Comparison of ENCODE assay signal across 16 cellular contexts in the genomic region with DNA sequence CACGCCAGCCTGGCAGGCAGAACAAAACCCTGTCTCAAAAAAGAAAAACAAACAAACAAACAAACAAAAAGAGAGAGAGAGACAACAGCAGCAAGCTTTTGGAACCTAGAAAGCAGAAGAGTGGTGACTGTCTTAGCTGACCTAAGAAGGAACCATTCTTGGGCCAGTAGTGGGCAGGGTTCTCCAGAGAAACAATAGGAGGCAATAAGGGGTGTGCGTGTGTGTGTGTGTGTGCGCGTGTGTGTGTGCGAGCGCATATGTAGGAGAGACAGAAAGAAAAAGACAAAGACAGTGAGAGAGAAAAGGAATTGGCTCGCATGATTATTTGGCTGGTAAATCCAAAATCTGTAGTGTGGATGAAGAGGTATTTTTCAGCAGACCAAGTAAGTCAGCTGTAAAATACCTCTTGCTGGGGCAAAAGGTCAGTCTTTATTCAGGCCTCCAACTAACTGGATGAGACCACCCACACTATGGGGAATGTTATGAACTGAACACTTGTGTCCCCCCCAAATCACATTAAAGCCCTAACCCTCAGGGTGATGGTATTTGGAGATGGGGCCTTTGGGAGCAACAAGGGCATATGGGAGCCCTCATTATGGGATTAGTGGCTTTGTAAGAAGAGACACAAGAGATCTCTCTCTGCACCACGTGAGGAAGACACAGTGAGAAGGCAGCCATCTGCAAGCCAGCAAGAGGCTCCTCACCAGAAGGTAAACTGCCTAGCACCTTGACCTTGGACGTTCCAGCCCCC. TPM values are rescaled to one million over a fixed set of nuclear protein-coding genes. Genes with fewer than 3 reads are reported as not detected.
DNase-seq lines count a peak whose midpoint lies in the region; ATAC-seq and TF ChIP-seq lines count a peak whose summit lies in the region.
"Had no signal": no experiment of that assay in that cellular context is flagged by ENCODE, and none has a peak within 500 bp of the region (broad histone marks: within the 10 kb centered on the region; RNA-seq: fewer than 3 reads in every experiment).

No MANE protein-coding gene starts in this region.

- no peaks in the 10 kb centered on the region for H3K4me1 ChIP-seq in gastroesophageal sphincter
- H3K4me1 ChIP-seq in trophoblast cell (ENCODE audit: control insufficient read depth in 1 of 2, insufficient read depth in 2 of 2, low read length in 2 of 2) = no peaks in the 10 kb centered on the region

- H3K27me3 Mint-ChIP-seq in stimulated activated naive CD8-positive, alpha-beta T cell treated with anti-CD3 and anti-CD28 coated beads, Interleukin-15, amount 100 ng/mL, for 72 hours = no peaks in the 10 kb centered on the region
- H3K27me3 Mint-ChIP-seq: type B pancreatic cell had no signal

- H3K9me3 ChIP-seq in gastroesophageal sphincter = peaks cover 0 to 8% (median 0%) of the 10 kb centered on the region in 3 donors
- H3K9me3 ChIP-seq in trophoblast cell (ENCODE audit: insufficient read depth, low read depth, low read length) = peaks cover 2% of the 10 kb centered on the region

- H2BK5ac ChIP-seq in trophoblast cell (ENCODE audit: low read depth, low read length, poor library complexity) = no peak overlapping the region

- TF ChIP-seq POLR2A in gastroesophageal sphincter (IDR thresholded peaks at IDR 0.05) = no peak

- no peak overlapping the region for H4K12ac ChIP-seq in trophoblast cell (ENCODE audit: low read depth, low read length)

- no peak overlapping the region for H3K23ac ChIP-seq in trophoblast cell (ENCODE audit: low read length)

- H3K36me3 ChIP-seq in gastroesophageal sphincter (no peaks in the 10 kb centered on the region), trophoblast cell (ENCODE audit: control insufficient read depth in 1 of 2, insufficient read depth in 2 of 2, low read length in 2 of 2) (no peaks in the 10 kb centered on the region)
- H3K36me3 ChIP-seq: brain microvascular endothelial cell had no signal

- H2AFZ ChIP-seq in trophoblast cell (ENCODE audit: insufficient read depth, low read length, poor library complexity) = no peak overlapping the region

- H3K79me2 ChIP-seq in trophoblast cell (ENCODE audit: control insufficient read depth, insufficient read depth, low read length, poor library complexity) = no peaks in the 10 kb centered on the region

- TF ChIP-seq EP300 in gastroesophageal sphincter (IDR thresholded peaks at IDR 0.05) = no peak

- no peak overlapping the region for H2BK120ac ChIP-seq in trophoblast cell (ENCODE audit: insufficient read depth, low read length, poor library complexity)

- peaks cover 4% of the 10 kb centered on the region for H3K4me1 Mint-ChIP-seq in stimulated activated naive CD8-positive, alpha-beta T cell treated with anti-CD3 and anti-CD28 coated beads, Interleukin-15, amount 100 ng/mL, for 72 hours

- no peak overlapping the region for H3K4me2 ChIP-seq in trophoblast cell (ENCODE audit: low read length)
- H3K4me2 ChIP-seq: KMS-11 had no signal

- 80% methylated on average over 1 to 9 of the region's 9 CpGs for WGBS in gastroesophageal sphincter (ENCODE audit: low coverage in 1 of 2), 2 donors
- WGBS in trophoblast cell (ENCODE audit: extremely low coverage, insufficient coverage, insufficient read length) = no CpG with 5 or more reads among the region's 9 CpGs

- H3K14ac ChIP-seq in trophoblast cell (ENCODE audit: low read length) = no peak overlapping the region

- H4K8ac ChIP-seq in trophoblast cell (ENCODE audit: low read depth, low read length) = no peak overlapping the region

- no peaks in the 10 kb centered on the region for H3K27me3 ChIP-seq in gastroesophageal sphincter
- H3K27me3 ChIP-seq in trophoblast cell (ENCODE audit: insufficient read depth, low read length) = no peaks in the 10 kb centered on the region
- H3K27me3 ChIP-seq: brain microvascular endothelial cell had no signal

- no peak overlapping the region for H3K9ac ChIP-seq in trophoblast cell (ENCODE audit: low read length)
- H3K9ac ChIP-seq: KMS-11 had no signal

- intact Hi-C loops in left ventricle myocardium superior (cut with micrococcal nuclease) = no loop called here

- no peak for ATAC-seq in stimulated activated naive CD8-positive, alpha-beta T cell treated with anti-CD3 and anti-CD28 coated beads, Interleukin-15, amount 100 ng/mL, for 72 hours
- no peak for ATAC-seq in stimulated activated naive CD8-positive, alpha-beta T cell treated with anti-CD3 and anti-CD28 coated beads, Interleukin-15, Interleukin-2, amounts not matched to agents 100 U/mL and 50 U/mL, for 24 hours
- ATAC-seq in left ventricle myocardium superior (peak; percentile 47), HG03159 (IDR thresholded peaks at IDR 0.05; ENCODE audit: unreplicated experiment) (no peak), gastroesophageal sphincter (no peak)
- ATAC-seq: PC-3 had no signal

- H3K4me3 Mint-ChIP-seq in stimulated activated naive CD8-positive, alpha-beta T cell treated with anti-CD3 and anti-CD28 coated beads, Interleukin-15, amount 100 ng/mL, for 72 hours = no peak overlapping the region
- H3K4me3 Mint-ChIP-seq: type B pancreatic cell had no signal

- no peak overlapping the region for H2BK12ac ChIP-seq in trophoblast cell (ENCODE audit: low read length)

- H3K79me1 ChIP-seq in trophoblast cell (ENCODE audit: low read length) = no peaks in the 10 kb centered on the region

- no peak overlapping the region for H3K4ac ChIP-seq in trophoblast cell (ENCODE audit: low read depth, low read length)

- no peak overlapping the region for H2AK5ac ChIP-seq in trophoblast cell (ENCODE audit: low read length)

- H3K27ac ChIP-seq in gastroesophageal sphincter = no peak overlapping the region
- H3K27ac ChIP-seq in trophoblast cell (ENCODE audit: low read depth, low read length) = no peak overlapping the region
- H3K27ac ChIP-seq: brain microvascular endothelial cell, KMS-11 had no signal

- no peak for TF ChIP-seq CTCF in gastroesophageal sphincter (IDR thresholded peaks at IDR 0.05)

- H3K4me3 ChIP-seq in gastroesophageal sphincter (no peak overlapping the region), trophoblast cell (ENCODE audit: low read depth, low read length) (no peak overlapping the region)

- H3K18ac ChIP-seq in trophoblast cell (ENCODE audit: low read length) = no peak overlapping the region

- H3K9me3 Mint-ChIP-seq in stimulated activated naive CD8-positive, alpha-beta T cell treated with anti-CD3 and anti-CD28 coated beads, Interleukin-15, amount 100 ng/mL, for 72 hours = peaks cover 0 to 9% of the 10 kb centered on the region in 2 donors
- H3K9me3 Mint-ChIP-seq: type B pancreatic cell had no signal

- no peak overlapping the region for H4K91ac ChIP-seq in trophoblast cell (ENCODE audit: low read depth, low read length)

- peak overlapping the region; percentile 54 to 77 for H3K27ac Mint-ChIP-seq in stimulated activated naive CD8-positive, alpha-beta T cell treated with anti-CD3 and anti-CD28 coated beads, Interleukin-15, amount 100 ng/mL, for 72 hours
- H3K27ac Mint-ChIP-seq: type B pancreatic cell had no signal

- no peak for DNase-seq in stimulated activated naive CD8-positive, alpha-beta T cell treated with anti-CD3 and anti-CD28 coated beads, Interleukin-15, amount 100 ng/mL, for 72 hours
- DNase-seq in stimulated activated naive CD8-positive, alpha-beta T cell treated with anti-CD3 and anti-CD28 coated beads, Interleukin-15, Interleukin-2, amounts not matched to agents 100 U/mL and 50 U/mL, for 24 hours = no peak
- peak; percentile 61 for DNase-seq in UCSD-AML1 (lab: John Stamatoyannopoulos, UW; ENCODE audit: unreplicated experiment)
- DNase-seq in left ventricle myocardium superior = peak; percentile 48
- no peak for DNase-seq in cortex of kidney (lab: John Stamatoyannopoulos, UW)
- no peak for DNase-seq in trophoblast cell
- DNase-seq: activated CD8-positive, alpha-beta memory T cell treated with anti-CD3 and anti-CD28 coated beads for 24 hours; activated naive CD4-positive, alpha-beta T cell; brain microvascular endothelial cell; mesenchymal stem cell; NCI-H187; PC-3 had no signal

RNA-seq across cellular contexts. Expression of a gene that starts 15.1 kb away (rescaled TPM):
- 35.9 TPM for total RNA-seq in left ventricle myocardium superior
- total RNA-seq in gastroesophageal sphincter = 1 to 10 TPM in 2 of 4 donors, under 1 TPM in 2; 0.15 to 2.8 (median 1.4) TPM
- 15.0 and 15.9 TPM in 2 replicates for polyA plus RNA-seq in trophoblast cell (2013)

Comparison
In these comparisons a context has a peak if more than half of its experiments do, and no peak if none do; other contexts are left out.
1. DNase-seq: peak in UCSD-AML1 (single experiment) and left ventricle myocardium superior (single experiment); none in stimulated activated naive CD8-positive, alpha-beta T cell treated with anti-CD3 and anti-CD28 coated beads, Interleukin-15, amount 100 ng/mL, for 72 hours (0 of 2), stimulated activated naive CD8-positive, alpha-beta T cell treated with anti-CD3 and anti-CD28 coated beads, Interleukin-15, Interleukin-2, amounts not matched to agents 100 U/mL and 50 U/mL, for 24 hours (single experiment), cortex of kidney (single experiment) and trophoblast cell (0 of 2).